Comparison of ENCODE assay signal across 31 cellular contexts in the genomic region with DNA sequence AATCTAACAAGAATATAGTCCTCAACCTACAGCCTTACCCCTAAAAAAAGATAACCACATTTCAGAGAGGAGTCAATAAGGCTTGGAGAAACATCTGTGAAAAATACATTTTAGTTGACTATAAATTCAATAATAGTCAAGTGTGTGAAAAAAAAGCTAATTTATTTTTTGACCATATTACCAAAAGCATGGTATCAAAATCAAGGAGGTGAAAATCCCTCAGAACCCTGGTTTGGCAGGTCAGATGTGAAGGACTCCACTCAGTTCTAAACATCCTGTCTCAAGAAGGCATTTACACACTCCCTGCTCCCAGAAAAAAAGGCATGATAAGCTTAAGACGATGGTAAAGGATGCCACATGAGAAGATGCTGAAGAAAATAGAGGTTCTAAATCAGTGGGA.
"Had no signal": no experiment of that assay in that cellular context is flagged by ENCODE, and none has a peak within 500 bp of the region (broad histone marks: within the 10 kb centered on the region; RNA-seq: fewer than 3 reads in every experiment).

No MANE protein-coding gene starts in this region.

- DNase-seq: activated effector memory CD4-positive, alpha-beta T cell treated with anti-CD3 and anti-CD28 coated beads, Interleukin-2, amount 50 U/mL, for 16 hours; activated effector memory CD4-positive, alpha-beta T cell treated with Interleukin-2 at 50 U/mL for 16 hours; activated gamma-delta T cell; activated gamma-delta T cell treated with Interleukin-2 at 50 U/mL for 16 hours; activated naive CD4-positive, alpha-beta T cell; activated naive CD4-positive, alpha-beta T cell treated with anti-CD3 and anti-CD28 coated beads for 36 hours; activated naive CD4-positive, alpha-beta T cell treated with anti-CD3 and anti-CD28 coated beads, Interleukin-2, amount 10 ng/mL, durations not matched to agents 7 days and 5 days; activated naive CD4-positive, alpha-beta T cell treated with anti-CD3 and anti-CD28 coated beads, Interleukin-2, amount 50 U/mL, for 16 hours; activated naive CD4-positive, alpha-beta T cell treated with Interleukin-2 at 50 U/mL for 16 hours; activated naive CD8-positive, alpha-beta T cell treated with anti-CD3 and anti-CD28 coated beads for 36 hours; activated naive CD8-positive, alpha-beta T cell treated with anti-CD3 and anti-CD28 coated beads, Interleukin-2, amount 10 ng/mL, durations not matched to agents 7 days and 5 days; activated naive CD8-positive, alpha-beta T cell treated with anti-CD3 and anti-CD28 coated beads, Interleukin-2, amount 50 U/mL, for 24 hours; activated T-cell treated with anti-CD3 and anti-CD28 coated beads, Interleukin-2, amount 50 U/mL, for 24 hours; activated T-cell treated with anti-CD3 and anti-CD28 coated beads, Interleukin-2, amount 50 U/mL, for 4 hours; activated T-cell treated with anti-CD3 and anti-CD28 coated beads, Interleukin-2, amount 50 U/mL, for 48 hours; activated T-cell treated with anti-CD3 and anti-CD28 coated beads, Interleukin-2, amount 50 U/mL, for 72 hours; adrenal gland; amniotic stem cell; amygdala; anterior cingulate cortex; aorta; body of pancreas; brain microvascular endothelial cell; caudate nucleus; central memory CD4-positive, alpha-beta T cell; cerebellar nuclear complex had no signal

- ATAC-seq: activated naive CD4-positive, alpha-beta T cell treated with anti-CD3 and anti-CD28 coated beads, Interleukin-2, amount 50 U/mL, for 72 hours; activated naive CD8-positive, alpha-beta T cell treated with anti-CD3 and anti-CD28 coated beads, Interleukin-2, amount 50 U/mL, for 24 hours; activated T-cell treated with anti-CD3 and anti-CD28 coated beads, Interleukin-2, amount 50 U/mL, for 4 hours; activated T-cell treated with anti-CD3 and anti-CD28 coated beads, Interleukin-2, amount 50 U/mL, for 72 hours; activated T-helper 17 cell treated with anti-CD3 and anti-CD28 coated beads, Interleukin-2, amount 50 U/mL, for 72 hours; body of pancreas had no signal

- H3K36me3 ChIP-seq: adrenal gland, ascending aorta, brain microvascular endothelial cell, breast epithelium, cardiac muscle cell had no signal

- H3K27me3 ChIP-seq: adrenal gland, ascending aorta, body of pancreas, brain microvascular endothelial cell, breast epithelium, cardiac muscle cell had no signal

- H3K4me1 ChIP-seq: adrenal gland, ascending aorta, body of pancreas, breast epithelium had no signal

- H3K27ac ChIP-seq: adrenal gland, ascending aorta, body of pancreas, brain microvascular endothelial cell, breast epithelium, cardiac muscle cell had no signal

- H3K4me3 ChIP-seq: adrenal gland, ascending aorta, body of pancreas, breast epithelium, cardiac muscle cell had no signal

- H3K9me3 ChIP-seq: adrenal gland, ascending aorta had no signal
